ENCODE assay signal across 9 cellular contexts in genomic region chr4:114603455-114603854, GRCh38. TPM values are rescaled to one million over a fixed set of nuclear protein-coding genes. Genes with fewer than 3 reads are reported as not detected.
A peak's percentile ranks its signal among the peaks of the same experiment; 100 is the strongest.
DNase-seq lines count a peak whose midpoint lies in the region; ATAC-seq lines count a peak whose summit lies in the region.
"Had no signal": no experiment of that assay in that cellular context is flagged by ENCODE, and none has a peak within 500 bp of the region (broad histone marks: within the 10 kb centered on the region; RNA-seq: fewer than 3 reads in every experiment).

No MANE protein-coding gene starts in this region.

- peaks cover 16% of the 10 kb centered on the region for H3K4me1 Mint-ChIP-seq in memory B cell

- H3K4me3 Mint-ChIP-seq in memory B cell: no peak overlapping the region
- H3K4me3 Mint-ChIP-seq: neural progenitor cell had no signal

- H3K36me3 Mint-ChIP-seq in memory B cell: no peaks in the 10 kb centered on the region
- H3K36me3 Mint-ChIP-seq: neural progenitor cell had no signal

- H3K27me3 Mint-ChIP-seq in memory B cell: no peaks in the 10 kb centered on the region

- no peaks in the 10 kb centered on the region for H3K9me3 Mint-ChIP-seq in memory B cell
- H3K9me3 Mint-ChIP-seq: neural progenitor cell had no signal

- intact Hi-C loops in cardiac septum (cut with DNase I): no loop called here

- ATAC-seq in GM18870 (IDR thresholded peaks at IDR 0.05; ENCODE audit: unreplicated experiment) (peak; percentile 95), GM21737 (IDR thresholded peaks at IDR 0.05; ENCODE audit: unreplicated experiment) (peak; percentile 92), HG03521 (IDR thresholded peaks at IDR 0.05; ENCODE audit: unreplicated experiment) (peak; percentile 90), memory B cell (ENCODE audit: low read depth) (peak; percentile 80)

- H3K27ac Mint-ChIP-seq in memory B cell: no peak overlapping the region
- H3K27ac Mint-ChIP-seq: neural progenitor cell had no signal

- peak; percentile 21 to 59 for DNase-seq in memory B cell (ENCODE audit: low spot score in 2 of 2)
- no peak for DNase-seq in HUDEP-2 (lab: John Stamatoyannopoulos, UW; ENCODE audit: unreplicated experiment in 76 of 76)
- no peak for DNase-seq in superior temporal gyrus (ENCODE audit: extremely low spot score)
- DNase-seq in occipital lobe (lab: John Stamatoyannopoulos, UW): no peak
- no peak for DNase-seq in cardiac septum (ENCODE audit: low spot score)

RNA-seq across cellular contexts. Expression of gene UGT8, which starts 4.8 kb away (rescaled TPM):
- total RNA-seq in occipital lobe (5.1 TPM), cardiac septum (0.32 TPM)

Comparison
In these comparisons a context has a peak if more than half of its experiments do, and no peak if none do; other contexts are left out.
1. DNase-seq: peak in memory B cell (2 of 2); none in HUDEP-2 (0 of 76), superior temporal gyrus (single experiment), occipital lobe (single experiment) and cardiac septum (single experiment).
2. Peak in every context shown above with its lines, with median percentiles within 50 percentile points of each other: ATAC-seq.